In the genomic region with DNA sequence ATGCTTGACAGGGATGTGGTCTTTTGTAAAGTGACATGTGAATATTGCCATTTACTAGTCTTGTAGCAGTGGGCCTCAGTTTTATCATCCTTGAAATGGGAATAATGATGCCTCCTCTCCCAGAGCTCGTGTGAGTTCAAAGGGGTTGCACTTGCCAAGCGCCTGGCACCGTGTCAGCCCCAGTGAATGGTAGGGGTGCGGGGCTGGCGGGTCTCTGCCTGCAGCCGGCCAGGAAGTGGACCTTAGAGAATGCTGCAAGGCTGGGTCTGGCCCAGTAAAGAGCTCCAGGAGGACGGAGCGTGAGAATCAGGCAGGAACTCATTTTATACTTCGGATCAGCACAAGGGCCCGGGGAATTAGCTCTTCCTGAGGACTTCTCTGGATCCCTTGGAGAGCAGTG, we compare ENCODE assay signal across 29 cellular contexts.
DNase-seq lines count a peak whose midpoint lies in the region; ATAC-seq, FAIRE-seq and TF ChIP-seq lines count a peak whose summit lies in the region.
"Had no signal": no experiment of that assay in that cellular context is flagged by ENCODE, and none has a peak within 500 bp of the region (broad histone marks: within the 10 kb centered on the region; RNA-seq: fewer than 3 reads in every experiment).

No MANE protein-coding gene starts in this region.

- POLR2A ChIA-PET in HepG2 (lab: Yijun Ruan, JAX) (no interaction called here), K562 (lab: Yijun Ruan, JAX) (interaction anchor here (1.0 kb wide), 1 partner anchor 11 kb away, joined by 3 read pairs; no protein-coding TSS in a partner anchor), Caco-2 (lab: Charles Lee) (no interaction called here)

- H3K9me1 ChIP-seq in K562 (ENCODE audit: control insufficient read depth, insufficient read depth, low read length): peaks cover 3% of the 10 kb centered on the region

- H3K4me3 Mint-ChIP-seq in neural progenitor cell (no peak overlapping the region), Caco-2 (ENCODE audit: unreplicated experiment) (no peak overlapping the region)
- H3K4me3 Mint-ChIP-seq: CD14-positive monocyte; CD4-positive, alpha-beta memory T cell; CD4-positive, CD25-positive, alpha-beta regulatory T cell had no signal

- WGBS in HepG2 (ENCODE audit: low lambda C conversion rate): 92% methylated on average over 4 of the region's 10 CpGs
- WGBS in right lobe of liver (ENCODE audit: insufficient coverage, low coverage, low lambda C conversion rate, missing lambda C conversion rate): 69% methylated on average over 6 of the region's 10 CpGs
- 0% methylated on average over 8 of the region's 10 CpGs for WGBS in K562 (ENCODE audit: insufficient coverage, low coverage, missing lambda C conversion rate)

- TF ChIP-seq RAD21 in HepG2 (CRISPR knock-in tag; IDR thresholded peaks at IDR 0.05) (no peak), K562 (CRISPR knock-in tag; conservative IDR thresholded peaks at IDR 0.05 in 1 of 2, IDR thresholded peaks at IDR 0.05 in 1 of 2) (no peak)

- H3K9me3 Mint-ChIP-seq in neural progenitor cell: no peaks in the 10 kb centered on the region
- no peaks in the 10 kb centered on the region for H3K9me3 Mint-ChIP-seq in Caco-2 (ENCODE audit: unreplicated experiment)
- H3K9me3 Mint-ChIP-seq: CD4-positive, alpha-beta memory T cell; CD4-positive, CD25-positive, alpha-beta regulatory T cell had no signal

- in situ Hi-C loops in HepG2 (cut with HindIII; ENCODE audit: extremely low pct_ligation_motif_present, low pct_unique_long_range_greater_than_20kb): no loop called here
- in situ Hi-C loops in K562 (cut with MboI): no loop called here

- no peaks in the 10 kb centered on the region for H3F3A ChIP-seq in neural progenitor cell (ENCODE audit: low read depth)

- peaks cover 3% of the 10 kb centered on the region for H3K27me3 Mint-ChIP-seq in neural progenitor cell (ENCODE audit: insufficient read depth, low read depth)
- no peaks in the 10 kb centered on the region for H3K27me3 Mint-ChIP-seq in Caco-2 (ENCODE audit: insufficient read depth, unreplicated experiment)
- H3K27me3 Mint-ChIP-seq: CD4-positive, CD25-positive, alpha-beta regulatory T cell had no signal

- no peak for TF ChIP-seq CTCF in HepG2 (CRISPR knock-in tag; IDR thresholded peaks at IDR 0.05)
- TF ChIP-seq CTCF in right lobe of liver (IDR thresholded peaks at IDR 0.05): no peak
- no peak for TF ChIP-seq CTCF in K562 (IDR thresholded peaks at IDR 0.05 in 2 of 3, conservative IDR thresholded peaks at IDR 0.05 in 1 of 3; ENCODE audit: insufficient read depth in 2 of 3, low read depth in 1 of 3, low read length in 3 of 3)
- no peak for TF ChIP-seq CTCF in neural progenitor cell (IDR thresholded peaks at IDR 0.05)
- no peak for TF ChIP-seq CTCF in Caco-2 (IDR thresholded peaks at IDR 0.05; ENCODE audit: insufficient read depth in 1 of 2, low read depth in 1 of 2, low read length in 1 of 2, severe bottlenecking in 1 of 2, unreplicated experiment in 1 of 2)

- H3K36me3 ChIP-seq in HepG2 (replicated peaks in 1 of 2; ENCODE audit: control insufficient read depth in 1 of 2, insufficient read depth in 2 of 2, low read length in 2 of 2): no peaks in the 10 kb centered on the region
- no peaks in the 10 kb centered on the region for H3K36me3 ChIP-seq in right lobe of liver
- no peaks in the 10 kb centered on the region for H3K36me3 ChIP-seq in K562 (ENCODE audit: control insufficient read depth, insufficient read depth, low read length)
- no peaks in the 10 kb centered on the region for H3K36me3 ChIP-seq in neural progenitor cell
- H3K36me3 ChIP-seq in Caco-2 (ENCODE audit: control insufficient read depth, insufficient read depth, low read length): no peaks in the 10 kb centered on the region
- H3K36me3 ChIP-seq: BE2C, BLaER1 had no signal

- H2AFZ ChIP-seq in HepG2 (ENCODE audit: low read length): no peak overlapping the region
- no peak overlapping the region for H2AFZ ChIP-seq in K562 (ENCODE audit: low read depth, low read length)
- H2AFZ ChIP-seq in neural progenitor cell (replicated peaks): no peak overlapping the region

- H3K4me1 ChIP-seq in HepG2 (ENCODE audit: insufficient read depth, low read length) (peaks cover 19% of the 10 kb centered on the region), right lobe of liver (peaks cover 0 to 8% (median 2%) of the 10 kb centered on the region in 4 donors), K562 (replicated peaks in 1 of 2; ENCODE audit: control insufficient read depth in 2 of 2, insufficient read depth in 2 of 2, low read length in 2 of 2) (no peaks in the 10 kb centered on the region; a peak in 1 of 5 replicates), neural progenitor cell (peaks cover 5% of the 10 kb centered on the region), Caco-2 (peaks cover 9% of the 10 kb centered on the region; the same call in 1 of the 2 replicates)
- H3K4me1 ChIP-seq: BE2C, BLaER1 had no signal

- H3K9ac ChIP-seq in HepG2 (ENCODE audit: insufficient read depth, low read depth, low read length): no peak overlapping the region
- H3K9ac ChIP-seq in K562 (ENCODE audit: insufficient read depth in 1 of 2, low read depth in 2 of 2, low read length in 2 of 2): no peak overlapping the region
- H3K9ac ChIP-seq in neural progenitor cell: no peak overlapping the region
- H3K9ac ChIP-seq: BLaER1 had no signal

- DNase-seq in HepG2 (ENCODE audit: low spot score) (no peak), right lobe of liver (no peak), K562 (ENCODE audit: extremely low read depth in 1 of 4, low spot score in 3 of 4) (no peak), neural progenitor cell (ENCODE audit: low spot score) (no peak), Caco-2 (no peak), OCI-M1 (lab: John Stamatoyannopoulos, UW) (no peak)
- DNase-seq: 8988T; ACHN; BE2C; C1 segment of cervical spinal cord; Calu3; CD4-positive, alpha-beta memory T cell; CD4-positive, CD25-positive, alpha-beta regulatory T cell; CD8-positive, alpha-beta memory T cell; COR-L47; DMS153; DMS53; DMS79; DND-41; EL; GDM1 had no signal

- ATAC-seq in HepG2 (no peak), right lobe of liver (no peak), K562 (no peak), HG03196 (IDR thresholded peaks at IDR 0.05; ENCODE audit: unreplicated experiment) (no peak)
- ATAC-seq: GM12878 had no signal

- no TSS peak for BruUV-seq in HepG2 (replicated peaks; lab: Mats Ljungman, UMichigan)
- no TSS peak for BruUV-seq in K562 (replicated peaks; lab: Mats Ljungman, UMichigan)
- BruUV-seq in Caco-2 (replicated peaks; lab: Mats Ljungman, UMichigan): no TSS peak

- FAIRE-seq in HepG2 (lab: Jason Lieb, UNC) (no peak), K562 (lab: Jason Lieb, UNC) (no peak)
- FAIRE-seq: A204.1, D721Med, GM12878, GM12892, GM18507 had no signal

- TF ChIP-seq POLR2A in HepG2 (IDR thresholded peaks at IDR 0.05; ENCODE audit: insufficient read depth in 1 of 2, low read depth in 2 of 2, low read length in 2 of 2) (no peak), right lobe of liver (IDR thresholded peaks at IDR 0.05) (no peak), K562 (conservative IDR thresholded peaks at IDR 0.05) (no peak)

- H3K36me3 Mint-ChIP-seq in neural progenitor cell (peaks cover 4% of the 10 kb centered on the region), Caco-2 (ENCODE audit: insufficient read depth, unreplicated experiment) (no peaks in the 10 kb centered on the region)
- H3K36me3 Mint-ChIP-seq: CD14-positive monocyte; CD4-positive, alpha-beta memory T cell; CD4-positive, CD25-positive, alpha-beta regulatory T cell; CD8-positive, alpha-beta memory T cell had no signal

- H3K27me3 ChIP-seq in HepG2 (ENCODE audit: control insufficient read depth in 1 of 2, insufficient read depth in 2 of 2, low read length in 2 of 2) (no peaks in the 10 kb centered on the region), right lobe of liver (no peaks in the 10 kb centered on the region), K562 (ENCODE audit: control insufficient read depth in 2 of 2, insufficient read depth in 2 of 2, low read length in 2 of 2) (peaks cover 21 to 66% of the 10 kb centered on the region in 2 experiments; a peak in 4 of 5 replicates), neural progenitor cell (no peaks in the 10 kb centered on the region), Caco-2 (replicated peaks; ENCODE audit: control insufficient read depth, insufficient read depth, low read length) (no peaks in the 10 kb centered on the region)
- H3K27me3 ChIP-seq: BE2C, BLaER1 had no signal

- no peaks in the 10 kb centered on the region for H3K9me3 ChIP-seq in HepG2 (ENCODE audit: low read length)
- H3K9me3 ChIP-seq in right lobe of liver: no peaks in the 10 kb centered on the region
- no peaks in the 10 kb centered on the region for H3K9me3 ChIP-seq in K562 (replicated peaks; ENCODE audit: control insufficient read depth, insufficient read depth, low read depth, low read length)
- no peaks in the 10 kb centered on the region for H3K9me3 ChIP-seq in neural progenitor cell (ENCODE audit: low read depth)
- H3K9me3 ChIP-seq in Caco-2: no peaks in the 10 kb centered on the region
- H3K9me3 ChIP-seq: BE2C, BLaER1 had no signal

- H3K4me2 ChIP-seq in HepG2 (ENCODE audit: low read depth, low read length): no peak overlapping the region
- no peak overlapping the region for H3K4me2 ChIP-seq in K562 (ENCODE audit: insufficient read depth, low read length)
- no peak overlapping the region for H3K4me2 ChIP-seq in neural progenitor cell
- H3K4me2 ChIP-seq: BLaER1 had no signal

- H4K20me1 ChIP-seq in HepG2 (ENCODE audit: insufficient read depth, low read length): no peaks in the 10 kb centered on the region
- no peaks in the 10 kb centered on the region; the same call in 1 of the 2 replicates for H4K20me1 ChIP-seq in K562 (replicated peaks; ENCODE audit: control insufficient read depth, insufficient read depth, low read length)
- H4K20me1 ChIP-seq in neural progenitor cell (ENCODE audit: low read depth): no peaks in the 10 kb centered on the region
- H4K20me1 ChIP-seq: BLaER1 had no signal

- H3K27ac ChIP-seq in HepG2 (ENCODE audit: extremely low read length, insufficient read depth, low read length): no peak overlapping the region
- no peak overlapping the region for H3K27ac ChIP-seq in right lobe of liver
- H3K27ac ChIP-seq in K562 (ENCODE audit: extremely low read depth, low read depth, low read length): no peak overlapping the region
- H3K27ac ChIP-seq in neural progenitor cell: no peak overlapping the region
- H3K27ac ChIP-seq: BLaER1 had no signal

- no peak overlapping the region for H3K4me3 ChIP-seq in HepG2 (replicated peaks in 1 of 3; ENCODE audit: insufficient read depth in 1 of 3, low read depth in 2 of 3, low read length in 3 of 3)
- H3K4me3 ChIP-seq in right lobe of liver: no peak overlapping the region
- H3K4me3 ChIP-seq in K562: no peak overlapping the region
- no peak overlapping the region for H3K4me3 ChIP-seq in neural progenitor cell
- H3K4me3 ChIP-seq in Caco-2 (ENCODE audit: low read depth, low read length): no peak overlapping the region
- H3K4me3 ChIP-seq: BLaER1, GM12878 had no signal

- TF ChIP-seq EP300 in HepG2 (IDR thresholded peaks at IDR 0.05; ENCODE audit: low read depth in 2 of 2, low read length in 2 of 2) (no peak), HepG2 (CRISPR knock-in tag; IDR thresholded peaks at IDR 0.05; ENCODE audit: borderline replicate concordance) (no peak), K562 (IDR thresholded peaks at IDR 0.05; ENCODE audit: low read length) (no peak)

- peaks cover 21% of the 10 kb centered on the region for H3K4me1 Mint-ChIP-seq in neural progenitor cell
- H3K4me1 Mint-ChIP-seq in Caco-2 (ENCODE audit: low read depth, unreplicated experiment): no peaks in the 10 kb centered on the region
- H3K4me1 Mint-ChIP-seq: CD14-positive monocyte; CD4-positive, alpha-beta memory T cell; CD4-positive, CD25-positive, alpha-beta regulatory T cell; CD8-positive, alpha-beta memory T cell had no signal

- H3K27ac Mint-ChIP-seq in neural progenitor cell: peak overlapping the region; percentile 57
- no peak overlapping the region for H3K27ac Mint-ChIP-seq in Caco-2 (ENCODE audit: unreplicated experiment)
- H3K27ac Mint-ChIP-seq: CD14-positive monocyte; CD4-positive, alpha-beta memory T cell; CD8-positive, alpha-beta memory T cell had no signal

- intact Hi-C loops in HepG2 (cut with micrococcal nuclease; ENCODE audit: unreplicated experiment) (no loop called here), right lobe of liver (cut with DNase I) (no loop called here), K562 (cut with micrococcal nuclease) (no loop called here), Caco-2 (cut with micrococcal nuclease; ENCODE audit: unreplicated experiment) (no loop called here)

- H3K79me2 ChIP-seq in HepG2 (ENCODE audit: insufficient read depth, low read length) (no peaks in the 10 kb centered on the region), K562 (ENCODE audit: control insufficient read depth, insufficient read depth, low read length) (no peaks in the 10 kb centered on the region), neural progenitor cell (ENCODE audit: low read depth) (no peaks in the 10 kb centered on the region)

- CTCF ChIA-PET in HepG2 (lab: Yijun Ruan, JAX; ENCODE audit: low intra/inter-chr PET ratio, low total read pairs): no interaction called here
- CTCF ChIA-PET in K562 (lab: Yijun Ruan, JAX; ENCODE audit: low intra/inter-chr PET ratio): no interaction called here
- CTCF ChIA-PET in Caco-2 (lab: Charles Lee): no interaction called here
